In the genomic region with DNA sequence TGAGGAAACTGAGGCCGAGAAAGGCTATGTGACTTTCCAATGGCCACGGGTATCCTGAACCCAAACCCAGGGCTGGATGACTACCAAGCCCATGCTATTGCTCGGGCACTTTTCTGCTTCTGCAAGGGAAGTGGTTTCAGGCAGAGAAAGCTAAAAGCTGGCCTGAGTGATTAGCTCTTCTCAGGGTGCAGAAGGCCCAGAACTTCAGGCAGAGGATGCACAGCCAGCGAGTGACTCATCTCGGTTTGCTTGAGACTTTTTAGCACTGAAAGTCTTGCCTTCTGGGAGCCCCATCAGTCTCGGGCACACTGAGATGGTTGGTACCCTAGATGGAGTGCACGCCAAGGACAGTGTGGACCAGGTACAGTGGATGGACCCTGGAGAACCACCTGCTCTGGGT, we compare ENCODE assay signal across 16 cellular contexts.
"Had no signal": no experiment of that assay in that cellular context is flagged by ENCODE, and none has a peak within 500 bp of the region (broad histone marks: within the 10 kb centered on the region; RNA-seq: fewer than 3 reads in every experiment).

No MANE protein-coding gene starts in this region.

- H3K36me3 ChIP-seq: left lung, stomach, thoracic aorta, upper lobe of right lung had no signal

- ATAC-seq: body of pancreas, left lung, upper lobe of right lung had no signal

- H3K4me3 Mint-ChIP-seq: activated naive CD8-positive, alpha-beta T cell; naive B cell had no signal

- H3K27me3 Mint-ChIP-seq: activated naive CD8-positive, alpha-beta T cell had no signal

- DNase-seq: activated effector memory CD4-positive, alpha-beta T cell treated with Interleukin-2 at 50 U/mL for 16 hours; amniotic stem cell; body of pancreas; caudate nucleus; erythroblast; hypothalamus; kidney; left lung; mammary epithelial cell; naive B cell; stimulated activated CD4-positive, alpha-beta T cell treated with anti-CD3 and anti-CD28 coated beads, Interleukin-1b, Interleukin-23, amount 100 ng/mL, for 48 hours; stomach; upper lobe of right lung had no signal

- H3K36me3 Mint-ChIP-seq: activated naive CD8-positive, alpha-beta T cell; naive B cell had no signal

- H3K9ac ChIP-seq: parathyroid adenoma had no signal

- H3K27ac ChIP-seq: body of pancreas, left lung, parathyroid adenoma, stomach, thoracic aorta, upper lobe of right lung had no signal

- H2AFZ ChIP-seq: parathyroid adenoma had no signal

- H3K9me3 Mint-ChIP-seq: naive B cell had no signal

- H3K4me3 ChIP-seq: body of pancreas, left lung, stomach, thoracic aorta, upper lobe of right lung had no signal

- H3K4me1 Mint-ChIP-seq: naive B cell had no signal

- H3K4me1 ChIP-seq: parathyroid adenoma had no signal

- H3K79me2 ChIP-seq: parathyroid adenoma had no signal

- H3K27ac Mint-ChIP-seq: activated naive CD8-positive, alpha-beta T cell; naive B cell had no signal

- H3K9me3 ChIP-seq: body of pancreas, left lung, stomach, thoracic aorta, upper lobe of right lung had no signal

- H3K27me3 ChIP-seq: body of pancreas, left lung, upper lobe of right lung had no signal
